In the genomic region with DNA sequence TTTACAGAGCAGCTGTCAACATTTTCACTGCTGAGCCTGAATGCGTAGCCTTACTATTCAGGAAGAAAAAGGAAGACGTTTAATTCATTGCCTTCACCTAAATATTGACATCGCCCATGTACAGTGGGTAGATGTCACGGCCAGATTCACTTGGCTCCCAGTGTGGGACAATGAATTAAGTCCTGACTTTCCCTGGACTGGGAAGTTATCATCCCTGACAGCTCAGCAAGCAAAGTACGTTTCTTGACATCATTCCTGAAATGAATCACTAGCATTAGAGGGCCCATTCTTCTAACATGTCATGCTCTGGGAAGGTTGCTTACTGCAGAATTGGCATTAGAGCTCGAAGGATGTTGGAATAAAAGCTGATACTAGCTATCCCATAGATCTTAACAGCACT, we compare ENCODE assay signal across 18 cellular contexts. TPM values are rescaled to one million over a fixed set of nuclear protein-coding genes. Genes with fewer than 3 reads are reported as not detected.
DNase-seq lines count a peak whose midpoint lies in the region; ATAC-seq, FAIRE-seq and TF ChIP-seq lines count a peak whose summit lies in the region.
"Had no signal": no experiment of that assay in that cellular context is flagged by ENCODE, and none has a peak within 500 bp of the region (broad histone marks: within the 10 kb centered on the region; RNA-seq: fewer than 3 reads in every experiment).

No MANE protein-coding gene starts in this region.

- no peak overlapping the region for H3K23ac ChIP-seq in IMR-90 (ENCODE audit: low read depth, low read length)

- TF ChIP-seq RAD21 in IMR-90 (IDR thresholded peaks at IDR 0.05; ENCODE audit: low read length) = no peak

- in situ Hi-C loops in IMR-90 (cut with MboI; ENCODE audit: low sequenced_read_pairs) = no loop called here

- TF ChIP-seq POLR2A in IMR-90 (IDR thresholded peaks at IDR 0.05; ENCODE audit: low read depth, low read length) = no peak

- H3K4ac ChIP-seq in IMR-90 (ENCODE audit: low read depth, low read length) = no peak overlapping the region

- H3K14ac ChIP-seq in IMR-90 (replicated peaks; ENCODE audit: low read depth, low read length) = no peak overlapping the region

- no peak overlapping the region for H2AK5ac ChIP-seq in IMR-90 (ENCODE audit: low read depth, low read length)

- no peak overlapping the region for H2AK9ac ChIP-seq in IMR-90 (replicated peaks; ENCODE audit: low read depth, low read length, poor library complexity)

- H3K27ac ChIP-seq in IMR-90 (ENCODE audit: insufficient read depth, low read length) = no peak overlapping the region
- H3K27ac ChIP-seq in astrocyte (ENCODE audit: low read depth, low read length) = no peak overlapping the region
- peak overlapping the region in 43 of 59 donors; percentile 4 to 76 (median 52) for H3K27ac ChIP-seq in dorsolateral prefrontal cortex
- H3K27ac ChIP-seq: BLaER1 treated with 17β-estradiol and CSF1 and Interleukin-3, amounts not matched to agents 10 nM and 100 nM had no signal

- no peaks in the 10 kb centered on the region for H3K79me1 ChIP-seq in IMR-90 (ENCODE audit: low read depth in 1 of 2, low read length in 2 of 2)

- no peak overlapping the region for H3K56ac ChIP-seq in IMR-90 (ENCODE audit: extremely low read depth, insufficient read depth, low read length)

- H3K4me1 ChIP-seq in IMR-90 (ENCODE audit: control insufficient read depth, insufficient read depth, low read length) = peaks cover 6% of the 10 kb centered on the region; the same call in 1 of the 2 replicates
- H3K4me1 ChIP-seq in astrocyte (ENCODE audit: insufficient read depth, low read length) = peaks cover 3% of the 10 kb centered on the region
- H3K4me1 ChIP-seq: BLaER1 treated with 17β-estradiol and CSF1 and Interleukin-3, amounts not matched to agents 10 nM and 100 nM had no signal

- H4K91ac ChIP-seq in IMR-90 (ENCODE audit: insufficient read depth, low read depth, low read length) = no peak overlapping the region

- no peak overlapping the region for H3K27ac Mint-ChIP-seq in astrocyte (ENCODE audit: unreplicated experiment)
- H3K27ac Mint-ChIP-seq: CD4-positive, CD25-positive, alpha-beta regulatory T cell; HFFc6 had no signal

- ATAC-seq in IMR-90 (ENCODE audit: low read depth) (no peak), GM21381 (IDR thresholded peaks at IDR 0.05; ENCODE audit: unreplicated experiment) (no peak)

- no peak for TF ChIP-seq CTCF in IMR-90 (conservative IDR thresholded peaks at IDR 0.05; ENCODE audit: low read depth, low read length)
- no peak for TF ChIP-seq CTCF in astrocyte (IDR thresholded peaks at IDR 0.05; ENCODE audit: insufficient read depth, low read depth, low read length)
- no peak for TF ChIP-seq CTCF in dorsolateral prefrontal cortex (IDR thresholded peaks at IDR 0.05 in 54 of 56, conservative IDR thresholded peaks at IDR 0.05 in 2 of 56; ENCODE audit: low read depth in 1 of 56, partially characterized antibody in 56 of 56)

- no peaks in the 10 kb centered on the region for H3K9me3 Mint-ChIP-seq in astrocyte (ENCODE audit: unreplicated experiment)
- H3K9me3 Mint-ChIP-seq: CD4-positive, CD25-positive, alpha-beta regulatory T cell; HFFc6 had no signal

- H2AFZ ChIP-seq in IMR-90 (replicated peaks; ENCODE audit: low read length, poor library complexity) = no peak overlapping the region
- H2AFZ ChIP-seq in astrocyte (ENCODE audit: low read depth, low read length) = no peak overlapping the region

- WGBS in IMR-90 (ENCODE audit: extremely low coverage in 2 of 2, insufficient read length in 1 of 2), 2 experiments = 47% methylated on average over 2 of the region's 6 CpGs; no CpG with 5 or more reads in 1 of the 2 experiments

- dilution Hi-C loops in IMR-90 (cut with HindIII; ENCODE audit: low sequenced_read_pairs, unreplicated experiment) = no loop called here

- H4K20me1 ChIP-seq in IMR-90 (ENCODE audit: insufficient read depth, low read length) (no peaks in the 10 kb centered on the region), astrocyte (ENCODE audit: insufficient read depth, low read length) (no peaks in the 10 kb centered on the region)
- H4K20me1 ChIP-seq: BLaER1 treated with 17β-estradiol and CSF1 and Interleukin-3, amounts not matched to agents 10 nM and 100 nM had no signal

- H2BK120ac ChIP-seq in IMR-90 (ENCODE audit: low read depth, low read length) = no peak overlapping the region

- H2BK15ac ChIP-seq in IMR-90 (ENCODE audit: low read depth, low read length) = no peak overlapping the region

- no peak for FAIRE-seq in astrocyte (lab: Jason Lieb, UNC)
- FAIRE-seq: GM19239 had no signal

- no peak overlapping the region for H2BK5ac ChIP-seq in IMR-90 (ENCODE audit: low read depth, low read length, poor library complexity, severe bottlenecking)

- H3K79me2 ChIP-seq in astrocyte (ENCODE audit: insufficient read depth, low read length) = no peaks in the 10 kb centered on the region

- CTCF ChIA-PET in IMR-90 (lab: Yijun Ruan, JAX) = no interaction called here

- H3K9ac ChIP-seq in IMR-90 (ENCODE audit: low read depth, low read length) = no peak overlapping the region
- no peak overlapping the region for H3K9ac ChIP-seq in astrocyte (ENCODE audit: low read length)
- H3K9ac ChIP-seq: BLaER1 treated with 17β-estradiol and CSF1 and Interleukin-3, amounts not matched to agents 10 nM and 100 nM had no signal

- no peaks in the 10 kb centered on the region for H3K9me3 ChIP-seq in IMR-90 (ENCODE audit: control insufficient read depth, insufficient read depth, low read length)
- no peaks in the 10 kb centered on the region for H3K9me3 ChIP-seq in astrocyte (ENCODE audit: insufficient read depth, low read depth, low read length)
- H3K9me3 ChIP-seq: BLaER1 treated with 17β-estradiol and CSF1 and Interleukin-3, amounts not matched to agents 10 nM and 100 nM had no signal

- no peak overlapping the region for H2BK20ac ChIP-seq in IMR-90 (ENCODE audit: low read depth, low read length)

- H3K4me2 ChIP-seq in IMR-90 (ENCODE audit: low read depth, low read length) = no peak overlapping the region
- H3K4me2 ChIP-seq in astrocyte (ENCODE audit: low read length) = no peak overlapping the region
- H3K4me2 ChIP-seq: BLaER1 treated with 17β-estradiol and CSF1 and Interleukin-3, amounts not matched to agents 10 nM and 100 nM had no signal

- H3K4me3 ChIP-seq in IMR-90 (ENCODE audit: insufficient read depth, low read depth, low read length) (no peak overlapping the region), astrocyte (ENCODE audit: insufficient read depth, low read depth, low read length) (no peak overlapping the region), dorsolateral prefrontal cortex (no peak overlapping the region)
- H3K4me3 ChIP-seq: BLaER1 treated with 17β-estradiol and CSF1 and Interleukin-3, amounts not matched to agents 10 nM and 100 nM had no signal

- no peaks in the 10 kb centered on the region for H3K36me3 ChIP-seq in IMR-90 (ENCODE audit: control insufficient read depth, insufficient read depth, low read length)
- no peaks in the 10 kb centered on the region for H3K36me3 ChIP-seq in astrocyte (ENCODE audit: insufficient read depth, low read length)
- H3K36me3 ChIP-seq: BLaER1 treated with 17β-estradiol and CSF1 and Interleukin-3, amounts not matched to agents 10 nM and 100 nM had no signal

- POLR2A ChIA-PET in IMR-90 (lab: Charles Lee; ENCODE audit: unreplicated experiment) = no interaction called here

- no peak overlapping the region for H4K5ac ChIP-seq in IMR-90 (ENCODE audit: low read depth, low read length)

- H3K27me3 Mint-ChIP-seq in astrocyte (ENCODE audit: low read depth, unreplicated experiment) = no peaks in the 10 kb centered on the region
- H3K27me3 Mint-ChIP-seq: CD4-positive, CD25-positive, alpha-beta regulatory T cell had no signal

- H3K9me1 ChIP-seq in IMR-90 (ENCODE audit: insufficient read depth, low read length) = no peaks in the 10 kb centered on the region

- no peak overlapping the region for H3K18ac ChIP-seq in IMR-90 (ENCODE audit: low read depth, low read length)

- BruUV-seq in IMR-90 (replicated peaks; lab: Mats Ljungman, UMichigan) = no TSS peak

- H4K8ac ChIP-seq in IMR-90 (ENCODE audit: low read depth in 2 of 2, low read length in 2 of 2) = no peak overlapping the region

- H3K4me1 Mint-ChIP-seq in astrocyte (ENCODE audit: low read depth, unreplicated experiment) = peaks cover 7% of the 10 kb centered on the region
- H3K4me1 Mint-ChIP-seq: CD4-positive, CD25-positive, alpha-beta regulatory T cell had no signal

- intact Hi-C loops in IMR-90 (cut with micrococcal nuclease) (loop anchor here (10.0 kb wide), 1 partner anchor 470 kb away; no protein-coding TSS in a partner anchor), dorsolateral prefrontal cortex (cut with DNase I) (loop anchor here in 1 of 2 donors (5.0 kb wide), 1 partner anchor 198 kb away; a partner anchor contains a TSS)

- H3K36me3 Mint-ChIP-seq in astrocyte (ENCODE audit: low read depth, unreplicated experiment) = no peaks in the 10 kb centered on the region
- H3K36me3 Mint-ChIP-seq: CD4-positive, CD25-positive, alpha-beta regulatory T cell had no signal

- no peaks in the 10 kb centered on the region for H3K27me3 ChIP-seq in IMR-90 (ENCODE audit: control insufficient read depth, insufficient read depth, low read length)
- H3K27me3 ChIP-seq in astrocyte (ENCODE audit: insufficient read depth, low read length) = no peaks in the 10 kb centered on the region
- H3K27me3 ChIP-seq in dorsolateral prefrontal cortex = no peaks in the 10 kb centered on the region
- H3K27me3 ChIP-seq: BLaER1 treated with 17β-estradiol and CSF1 and Interleukin-3, amounts not matched to agents 10 nM and 100 nM had no signal

- peak; percentile 19 for DNase-seq in IMR-90
- DNase-seq in astrocyte (ENCODE audit: low read depth) = peak; percentile 18
- DNase-seq in dorsolateral prefrontal cortex = no peak
- peak; percentile 13 for DNase-seq in putamen (ENCODE audit: low spot score)
- no peak for DNase-seq in activated CD4-positive, CD25-positive, alpha-beta regulatory T cell (lab: John Stamatoyannopoulos, UW)
- DNase-seq in activated effector memory CD4-positive, alpha-beta T cell treated with Interleukin-2 at 50 U/mL for 16 hours = no peak
- DNase-seq in pons (ENCODE audit: low spot score) = no peak
- DNase-seq: ACHN; CD4-positive, CD25-positive, alpha-beta regulatory T cell; DMS53; GF-D8; HCEC 1CT; HFFc6 had no signal

- H3K4me3 Mint-ChIP-seq in astrocyte (ENCODE audit: unreplicated experiment) = no peak overlapping the region
- H3K4me3 Mint-ChIP-seq: CD4-positive, CD25-positive, alpha-beta regulatory T cell; HFFc6 had no signal

TF ChIP-seq in IMR-90, 13 proteins besides CTCF, POLR2A, EP300 and RAD21 (continues in another document):
- TF ChIP-seq MAZ (IDR thresholded peaks at IDR 0.05; ENCODE audit: borderline replicate concordance, low read depth, low read length) = no peak
- TF ChIP-seq MXI1 (IDR thresholded peaks at IDR 0.05; ENCODE audit: borderline replicate concordance, low read depth, low read length) = no peak
- TF ChIP-seq RFX5 (IDR thresholded peaks at IDR 0.05; ENCODE audit: low read depth, low read length) = no peak
- no peak for TF ChIP-seq RCOR1 (IDR thresholded peaks at IDR 0.05; ENCODE audit: insufficient replicate concordance, low read length)

RNA-seq across cellular contexts. Expression of a gene that starts 37.8 kb away (rescaled TPM):
- total RNA-seq in IMR-90 (2012; rRNA removed) (not detected in 2 replicates), astrocyte (not detected in 2 replicates), dorsolateral prefrontal cortex (1 to 10 TPM in 65 of 120 experiments, under 1 TPM in 55; 0.14 to 2.8 (median 1.1) TPM)
- polyA plus RNA-seq in IMR-90 (2012; rRNA removed) = not detected in 2 replicates
- polyA plus RNA-seq in IMR-90 (2012; cell fraction: cytosol; rRNA removed) = not detected in 2 replicates
- not detected in 2 replicates for polyA plus RNA-seq in IMR-90 (2012; cell fraction: nucleus; rRNA removed; ENCODE audit: low replicate concordance)
- total RNA-seq: A172; CD4-positive, CD25-positive, alpha-beta regulatory T cell; H4; HFFc6 had no signal
- polyA plus RNA-seq: CD4-positive, CD25-positive, alpha-beta regulatory T cell had no signal

Comparison
In these comparisons a context has a peak if more than half of its experiments do, and no peak if none do; other contexts are left out.
1. DNase-seq: peak in IMR-90 (single experiment), astrocyte (single experiment) and putamen (single experiment); none in dorsolateral prefrontal cortex (0 of 10), activated CD4-positive, CD25-positive, alpha-beta regulatory T cell (0 of 4), activated effector memory CD4-positive, alpha-beta T cell treated with Interleukin-2 at 50 U/mL for 16 hours (single experiment) and pons (single experiment).
2. H3K27ac ChIP-seq: peak in dorsolateral prefrontal cortex (43 of 59); none in IMR-90 (single experiment) and astrocyte (single experiment).